ENCODE assay signal across 8 cellular contexts in genomic region chrX:96684339-96685204, GRCh38. TPM values are rescaled to one million over a fixed set of nuclear protein-coding genes. Genes with fewer than 3 reads are reported as not detected.
DNase-seq lines count a peak whose midpoint lies in the region; ATAC-seq and TF ChIP-seq lines count a peak whose summit lies in the region.

Gene DIAPH2, plus strand, starts transcription at chrX:96684842.

- no peaks in the 10 kb centered on the region for H3K9me3 ChIP-seq in RWPE2 (ENCODE audit: severe bottlenecking)

- no peaks in the 10 kb centered on the region for H3K36me3 ChIP-seq in RWPE2 (ENCODE audit: low read depth)

- peak; percentile 81 for DNase-seq in CD1c-positive myeloid dendritic cell (ENCODE audit: extremely low spot score)
- DNase-seq in RWPE2 (ENCODE audit: low spot score), result peak; percentile 56
- DNase-seq in activated naive CD4-positive, alpha-beta T cell treated with Interleukin-2 at 50 U/mL for 16 hours, result peak; percentile 77
- peak; percentile 62 for DNase-seq in germinal center (ENCODE audit: low spot score)
- DNase-seq in occipital lobe (lab: John Stamatoyannopoulos, UW), result peak; percentile 33
- peak in 48 of 49 donors; percentile 0 to 65 (median 25) for DNase-seq in substantia nigra (lab: John Stamatoyannopoulos, UW)

- no peaks in the 10 kb centered on the region for H3K27me3 ChIP-seq in RWPE2 (ENCODE audit: insufficient read depth, poor library complexity, severe bottlenecking)

- no peaks in the 10 kb centered on the region for H3K4me1 ChIP-seq in RWPE2 (ENCODE audit: insufficient read depth, poor library complexity, severe bottlenecking)

- peak within 1 kb of the TSS; percentile 40 for H3K27ac ChIP-seq in RWPE2 (ENCODE audit: poor library complexity, severe bottlenecking)
- peak within 1 kb of the TSS; percentile 38 for H3K27ac ChIP-seq in substantia nigra (ENCODE audit: low read depth, low read length, poor library complexity, severe bottlenecking)

- ATAC-seq in GM19397 (IDR thresholded peaks at IDR 0.05; ENCODE audit: unreplicated experiment), result peak; percentile 82
- peak; percentile 93 for ATAC-seq in HG03521 (IDR thresholded peaks at IDR 0.05; ENCODE audit: unreplicated experiment)
- ATAC-seq in RWPE2 (ENCODE audit: low read depth), result peak; percentile 88

- H3K4me3 ChIP-seq in RWPE2 (ENCODE audit: severe bottlenecking), result peak within 1 kb of the TSS; percentile 47

- TF ChIP-seq CTCF in RWPE2 (IDR thresholded peaks at IDR 0.05; ENCODE audit: poor library complexity, severe bottlenecking), result no peak

RNA-seq across cellular contexts. Expression of gene DIAPH2, which starts in this region (rescaled TPM):
- 18.2 TPM for total RNA-seq in occipital lobe

Comparison
In these comparisons a context has a peak if more than half of its experiments do, and no peak if none do; other contexts are left out.
1. Peak in every context shown above with its lines: DNase-seq, ATAC-seq, H3K4me3 ChIP-seq and H3K27ac ChIP-seq.
2. DNase-seq: peak in every context shown above with its lines; median percentile 81 in CD1c-positive myeloid dendritic cell; 77 in activated naive CD4-positive, alpha-beta T cell treated with Interleukin-2 at 50 U/mL for 16 hours; 62 in germinal center; 56 in RWPE2; 33 in occipital lobe; 25 in substantia nigra.